In genomic region chr14:35808658-35809563, GRCh38 we compare ENCODE assay signal across 8 cellular contexts. TPM values are rescaled to one million over a fixed set of nuclear protein-coding genes. Genes with fewer than 3 reads are reported as not detected.
A peak's percentile ranks its signal among the peaks of the same experiment; 100 is the strongest.
DNase-seq lines count a peak whose midpoint lies in the region; ATAC-seq and TF ChIP-seq lines count a peak whose summit lies in the region.
"Not testable (repeated sequence)": the region's sequence is repeated elsewhere in the genome, so short reads cannot be mapped to it uniquely, and the experiment has no call there.

Gene RALGAPA1, minus strand, starts transcription at chr14:35809295. Its CDS starts 460 bp downstream, at chr14:35808835.

- TF ChIP-seq POLR2A in erythroblast (IDR thresholded peaks at IDR 0.05; ENCODE audit: low read length), result peak; percentile 84

- H3K4me3 Mint-ChIP-seq in activated T-cell treated with anti-CD3 and anti-CD28 coated beads, Interleukin-2, amount 50 U/mL, for 24 hours, result peak within 1 kb of the TSS; percentile 97

- H3K4me2 ChIP-seq in PC-9, result peak within 1 kb of the TSS; percentile 89

- H3K4me3 ChIP-seq in PC-9, result peak within 1 kb of the TSS; percentile 81
- peak within 1 kb of the TSS; percentile 77 to 81 for H3K4me3 ChIP-seq in mucosa of rectum (ENCODE audit: low read length in 2 of 2)

- not testable (repeated sequence) for H4K20me1 ChIP-seq in PC-9 (ENCODE audit: insufficient read depth)

- H3K9me3 Mint-ChIP-seq in activated T-cell treated with anti-CD3 and anti-CD28 coated beads, Interleukin-2, amount 50 U/mL, for 24 hours, result not testable (repeated sequence)

- H3K27ac Mint-ChIP-seq in activated T-cell treated with anti-CD3 and anti-CD28 coated beads, Interleukin-2, amount 50 U/mL, for 24 hours, result peak within 1 kb of the TSS; percentile 96

- peak within 1 kb of the TSS; percentile 96 for H2AFZ ChIP-seq in PC-9

- H3K27me3 Mint-ChIP-seq in activated T-cell treated with anti-CD3 and anti-CD28 coated beads, Interleukin-2, amount 50 U/mL, for 24 hours, result not testable (repeated sequence)

- not testable (repeated sequence) for H3K9me3 ChIP-seq in PC-9 (ENCODE audit: insufficient read depth, low read depth); mucosa of rectum (ENCODE audit: control insufficient read depth in 2 of 2, low read length in 2 of 2)

- H3K36me3 Mint-ChIP-seq in activated T-cell treated with anti-CD3 and anti-CD28 coated beads, Interleukin-2, amount 50 U/mL, for 24 hours (ENCODE audit: low read depth), result peaks cover 11% of the 10 kb centered on the region

- TF ChIP-seq CTCF in PC-9 (conservative IDR thresholded peaks at IDR 0.05), result not testable (repeated sequence)

- H3K27ac ChIP-seq in PC-9 (peak within 1 kb of the TSS; percentile 65), mucosa of rectum (ENCODE audit: low read depth in 2 of 2, low read length in 2 of 2) (peak within 1 kb of the TSS; percentile 89 to 90)

- H3K79me2 ChIP-seq in PC-9 (ENCODE audit: low read depth), result peaks cover 23% of the 10 kb centered on the region

- intact Hi-C loops in PC-9 (cut with micrococcal nuclease; ENCODE audit: unreplicated experiment), result loop anchor here (1.0 kb wide), 1 partner anchor 17 kb away; the partner anchor contains the start of gene BRMS1L

- ATAC-seq in GM21717 (IDR thresholded peaks at IDR 0.05; ENCODE audit: unreplicated experiment), result peak; percentile 94

- H3K4me1 Mint-ChIP-seq in activated T-cell treated with anti-CD3 and anti-CD28 coated beads, Interleukin-2, amount 50 U/mL, for 24 hours (ENCODE audit: low read depth), result peaks cover 33% of the 10 kb centered on the region

- POLR2A ChIA-PET in PC-9 (lab: Charles Lee; ENCODE audit: unreplicated experiment), result interaction anchor here (1.0 kb wide), 1 partner anchor 17 kb away, joined by 4 read pairs; the partner anchor contains the start of gene BRMS1L

- H3K4me1 ChIP-seq in PC-9 (replicated peaks; ENCODE audit: insufficient read depth), result not testable (repeated sequence)
- peaks cover 13 to 20% of the 10 kb centered on the region in 2 donors for H3K4me1 ChIP-seq in mucosa of rectum (ENCODE audit: control insufficient read depth in 2 of 2, insufficient read depth in 2 of 2, low read length in 2 of 2)

- CTCF ChIA-PET in PC-9 (lab: Charles Lee), result interaction anchor here (0.7 kb wide), 1 partner anchor 646 kb away, joined by 5 read pairs; no protein-coding TSS in a partner anchor

- peak within 1 kb of the TSS; percentile 54 to 88 for H3K9ac ChIP-seq in mucosa of rectum (ENCODE audit: low read depth in 1 of 2, low read length in 2 of 2)

- H3K36me3 ChIP-seq in PC-9 (ENCODE audit: low read depth); mucosa of rectum (ENCODE audit: control insufficient read depth in 2 of 2, insufficient read depth in 2 of 2, low read length in 2 of 2): not testable (repeated sequence)

- in situ Hi-C loops in KBM-7 (cut with MboI; ENCODE audit: low pct_unique_long_range_greater_than_20kb, low sequenced_read_pairs), result not testable (repeated sequence)

- TSS peak; percentile 41 for BruUV-seq in PC-9 (replicated peaks; lab: Mats Ljungman, UMichigan)

- H3F3A ChIP-seq in PC-9 (ENCODE audit: insufficient read depth, low read depth), result not testable (repeated sequence)

- not testable (repeated sequence) for H3K27me3 ChIP-seq in PC-9 (ENCODE audit: insufficient read depth, low read depth); mucosa of rectum (ENCODE audit: control insufficient read depth in 2 of 2, insufficient read depth in 2 of 2, low read length in 2 of 2)

- DNase-seq in DMS79 (lab: John Stamatoyannopoulos, UW) (peak; percentile 99), KBM-7 (peak; percentile 97), PC-9 (peak; percentile 82 to 85), erythroblast (lab: John Stamatoyannopoulos, UW) (peak; percentile 97)
- DNase-seq in activated T-cell treated with anti-CD3 and anti-CD28 coated beads, Interleukin-2, amount 50 U/mL, for 24 hours, result peak; percentile 92
- peak; percentile 93 for DNase-seq in stimulated activated CD8-positive, alpha-beta memory T cell treated with anti-CD3 and anti-CD28 coated beads, Interleukin-4, amount 100 ng/mL, for 48 hours

- H3K9me2 ChIP-seq in PC-9 (ENCODE audit: insufficient read depth), result not testable (repeated sequence)

RNA-seq across cellular contexts. Expression of gene RALGAPA1, which starts in this region (rescaled TPM):
- 30.0 and 36.7 TPM in 2 replicates for total RNA-seq in PC-9 (2021)

Comparison
In these comparisons a context has a peak if more than half of its experiments do, and no peak if none do; other contexts are left out.
1. Peak in every context shown above with its lines: DNase-seq, ATAC-seq, H3K4me3 ChIP-seq and H3K27ac ChIP-seq.